In the genomic region with DNA sequence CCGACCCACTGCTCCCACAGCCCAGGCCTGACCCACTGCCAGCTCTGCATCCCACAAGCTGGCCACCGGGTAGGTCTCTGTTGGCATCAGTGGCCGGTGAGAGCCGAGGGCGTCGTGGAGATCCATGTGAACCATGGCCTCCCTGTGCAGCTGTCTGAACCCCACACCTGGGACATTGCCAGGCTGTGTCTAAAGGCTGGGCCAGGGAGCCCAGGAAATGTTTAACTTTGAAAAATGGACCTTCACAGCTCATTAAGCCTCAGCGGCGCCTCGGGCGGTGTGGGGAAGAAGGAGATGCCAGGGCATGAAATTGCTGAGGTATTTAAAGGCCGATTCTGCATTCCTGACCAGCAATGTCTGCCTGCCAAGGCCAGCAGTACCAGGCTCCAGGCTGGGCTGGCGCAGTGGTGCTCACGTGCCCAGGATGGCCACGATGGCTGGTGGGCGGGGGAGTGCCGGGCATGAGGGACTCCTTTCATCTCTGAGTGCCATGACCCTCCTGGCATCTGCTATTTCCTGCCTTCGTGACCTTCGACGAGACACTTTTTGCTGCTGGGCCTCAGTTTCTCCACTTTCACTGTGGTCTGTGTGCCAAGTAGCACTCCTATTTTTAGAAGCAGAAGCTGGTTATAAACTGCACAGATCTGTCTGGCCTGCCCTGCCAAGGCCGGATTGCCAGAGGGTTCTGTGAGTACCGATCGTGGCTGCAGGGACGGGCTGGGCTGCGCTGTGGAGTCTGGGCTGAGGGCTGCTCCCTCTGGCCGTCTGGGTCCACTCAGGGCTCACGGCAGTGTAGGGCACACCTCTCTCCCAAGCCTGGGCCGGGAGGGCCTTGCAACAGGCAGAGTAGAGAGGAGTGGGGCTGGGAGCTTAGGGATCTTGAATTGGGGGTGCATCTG, we compare ENCODE assay signal across 11 cellular contexts. TPM values are rescaled to one million over a fixed set of nuclear protein-coding genes. Genes with fewer than 3 reads are reported as not detected.
DNase-seq lines count a peak whose midpoint lies in the region; ATAC-seq and TF ChIP-seq lines count a peak whose summit lies in the region.
"Had no signal": no experiment of that assay in that cellular context is flagged by ENCODE, and none has a peak within 500 bp of the region (broad histone marks: within the 10 kb centered on the region; RNA-seq: fewer than 3 reads in every experiment).

No MANE protein-coding gene starts in this region.

- H3K36me3 Mint-ChIP-seq in activated CD4-positive, alpha-beta T cell treated with anti-CD3 and anti-CD28 coated beads, Interleukin-2, amount 10 ng/mL, durations not matched to agents 7 days and 5 days (ENCODE audit: low read depth) = no peaks in the 10 kb centered on the region

- ATAC-seq in omental fat pad (ENCODE audit: low FRiP score) (peak; percentile 61), HG03108 (IDR thresholded peaks at IDR 0.05; ENCODE audit: unreplicated experiment) (no peak), GM21447 (IDR thresholded peaks at IDR 0.05; ENCODE audit: unreplicated experiment) (no peak), HG03460 (IDR thresholded peaks at IDR 0.05; ENCODE audit: unreplicated experiment) (no peak)

- in situ Hi-C loops in SK-MEL-5 (cut with HindIII; ENCODE audit: low pct_unique_long_range_greater_than_20kb, low sequenced_read_pairs) = no loop called here

- no peak overlapping the region for H3K27ac Mint-ChIP-seq in activated CD4-positive, alpha-beta T cell treated with anti-CD3 and anti-CD28 coated beads, Interleukin-2, amount 10 ng/mL, durations not matched to agents 7 days and 5 days
- H3K27ac Mint-ChIP-seq: CD4-positive, alpha-beta memory T cell had no signal

- POLR2A ChIA-PET in activated CD4-positive, alpha-beta T cell treated with anti-CD3 and anti-CD28 coated beads, Interleukin-2, amount 10 ng/mL, durations not matched to agents 7 days and 5 days (lab: Charles Lee) = no interaction called here

- DNase-seq in COLO829 (ENCODE audit: low spot score) (peak; percentile 66), SK-MEL-5 (ENCODE audit: low read depth, low spot score) (peak; percentile 36), glomerular visceral epithelial cell (ENCODE audit: extremely low spot score) (peak; percentile 93), omental fat pad (ENCODE audit: low spot score) (peak; percentile 23)
- no peak for DNase-seq in activated CD4-positive, alpha-beta T cell treated with anti-CD3 and anti-CD28 coated beads, Interleukin-2, amount 10 ng/mL, durations not matched to agents 7 days and 5 days
- DNase-seq: CD4-positive, alpha-beta memory T cell; effector CD4-positive, alpha-beta T cell; NCI-H1092 had no signal

- TF ChIP-seq CTCF in omental fat pad (IDR thresholded peaks at IDR 0.05) = no peak

- peaks cover 5% of the 10 kb centered on the region for H3K9me3 Mint-ChIP-seq in activated CD4-positive, alpha-beta T cell treated with anti-CD3 and anti-CD28 coated beads, Interleukin-2, amount 10 ng/mL, durations not matched to agents 7 days and 5 days

- H3K27me3 Mint-ChIP-seq in activated CD4-positive, alpha-beta T cell treated with anti-CD3 and anti-CD28 coated beads, Interleukin-2, amount 10 ng/mL, durations not matched to agents 7 days and 5 days = peaks cover 4% of the 10 kb centered on the region

- CTCF ChIA-PET in activated CD4-positive, alpha-beta T cell treated with anti-CD3 and anti-CD28 coated beads, Interleukin-2, amount 10 ng/mL, durations not matched to agents 7 days and 5 days (lab: Charles Lee) = no interaction called here

- H3K4me3 Mint-ChIP-seq in activated CD4-positive, alpha-beta T cell treated with anti-CD3 and anti-CD28 coated beads, Interleukin-2, amount 10 ng/mL, durations not matched to agents 7 days and 5 days = no peak overlapping the region
- H3K4me3 Mint-ChIP-seq: CD4-positive, alpha-beta memory T cell had no signal

- H3K4me1 Mint-ChIP-seq in activated CD4-positive, alpha-beta T cell treated with anti-CD3 and anti-CD28 coated beads, Interleukin-2, amount 10 ng/mL, durations not matched to agents 7 days and 5 days = no peaks in the 10 kb centered on the region
- H3K4me1 Mint-ChIP-seq: CD4-positive, alpha-beta memory T cell had no signal

RNA-seq across cellular contexts. Expression of gene ELFN1, which starts 21.8 kb away (rescaled TPM):
- 0.11 TPM in 2 replicates for total RNA-seq in SK-MEL-5 (2014; rRNA removed; shearing (Covaris generic))
- 0.99 and 1.4 TPM in 2 replicates for polyA plus RNA-seq in SK-MEL-5 (2015; cell fraction: cytosol; rRNA removed)
- 0.91 TPM in 1 of 2 replicates, not detected in the other for polyA plus RNA-seq in SK-MEL-5 (2015; cell fraction: nucleus; rRNA removed)
- 1 to 10 TPM; 3.8 to 6.0 (median 4.1) TPM for total RNA-seq in omental fat pad
- under 1 TPM in 1 of 2 experiments, not detected in 1; 0.07 TPM for total RNA-seq in activated CD4-positive, alpha-beta T cell treated with anti-CD3 and anti-CD28 coated beads, Interleukin-2, amount 10 ng/mL, durations not matched to agents 7 days and 5 days
- polyA plus RNA-seq: CD4-positive, alpha-beta memory T cell had no signal
